ENCODE assay signal across 14 cellular contexts in genomic region chr2:230131366-230131765, GRCh38.
DNase-seq lines count a peak whose midpoint lies in the region; ATAC-seq and TF ChIP-seq lines count a peak whose summit lies in the region.
"Had no signal": no experiment of that assay in that cellular context is flagged by ENCODE, and none has a peak within 500 bp of the region (broad histone marks: within the 10 kb centered on the region; RNA-seq: fewer than 3 reads in every experiment).

No MANE protein-coding gene starts in this region.

- no peak for TF ChIP-seq EP300 in gastroesophageal sphincter (IDR thresholded peaks at IDR 0.05)
- no peak for TF ChIP-seq EP300 in suprapubic skin (IDR thresholded peaks at IDR 0.05)

- H3K9ac ChIP-seq in mucosa of rectum (ENCODE audit: low read depth in 1 of 2, low read length in 2 of 2) = no peak overlapping the region

- H3K27me3 ChIP-seq in gastroesophageal sphincter (no peaks in the 10 kb centered on the region), mucosa of rectum (ENCODE audit: control insufficient read depth in 2 of 2, insufficient read depth in 2 of 2, low read length in 2 of 2) (no peaks in the 10 kb centered on the region), suprapubic skin (no peaks in the 10 kb centered on the region)

- TF ChIP-seq CTCF in gastroesophageal sphincter (IDR thresholded peaks at IDR 0.05) (no peak), suprapubic skin (IDR thresholded peaks at IDR 0.05) (no peak), GM10248 (IDR thresholded peaks at IDR 0.05; ENCODE audit: control extremely low read depth, extremely low read depth, low read depth, missing control alignments) (no peak)

- H3K4me3 ChIP-seq in gastroesophageal sphincter = no peak overlapping the region
- no peak overlapping the region for H3K4me3 ChIP-seq in mucosa of rectum (ENCODE audit: low read length in 2 of 2)
- H3K4me3 ChIP-seq in suprapubic skin = no peak overlapping the region
- H3K4me3 ChIP-seq: prostate gland had no signal

- 49 to 52% methylated on average over 4 of the region's 4 CpGs for WGBS in gastroesophageal sphincter (ENCODE audit: low coverage in 1 of 2), 2 donors
- WGBS in suprapubic skin = 56% methylated on average over 4 of the region's 4 CpGs

- H3K9me3 ChIP-seq in gastroesophageal sphincter (peaks cover 0 to 6% (median 0%) of the 10 kb centered on the region in 3 donors), mucosa of rectum (ENCODE audit: control insufficient read depth in 2 of 2, low read length in 2 of 2) (peaks cover 0 to 3% of the 10 kb centered on the region in 2 donors), suprapubic skin (no peaks in the 10 kb centered on the region)
- H3K9me3 ChIP-seq: prostate gland had no signal

- no peaks in the 10 kb centered on the region for H3K36me3 ChIP-seq in gastroesophageal sphincter
- H3K36me3 ChIP-seq in mucosa of rectum (ENCODE audit: control insufficient read depth in 2 of 2, insufficient read depth in 2 of 2, low read length in 2 of 2) = no peaks in the 10 kb centered on the region
- H3K36me3 ChIP-seq in suprapubic skin = no peaks in the 10 kb centered on the region
- H3K36me3 ChIP-seq: prostate gland had no signal

- ATAC-seq in gastroesophageal sphincter = peak; percentile 21

- POLR2A ChIA-PET in GM10248 (lab: Yijun Ruan, JAX) = no interaction called here

- peaks cover 0 to 9% (median 0%) of the 10 kb centered on the region in 3 donors for H3K4me1 ChIP-seq in gastroesophageal sphincter
- H3K4me1 ChIP-seq in mucosa of rectum (ENCODE audit: control insufficient read depth in 2 of 2, insufficient read depth in 2 of 2, low read length in 2 of 2) = peaks cover 0 to 2% of the 10 kb centered on the region in 2 donors
- H3K4me1 ChIP-seq in suprapubic skin = peaks cover 16% of the 10 kb centered on the region
- H3K4me1 ChIP-seq: prostate gland had no signal

- CTCF ChIA-PET in GM10248 (lab: Yijun Ruan, JAX) = interaction anchor here (0.8 to 1.0 kb wide), 2 partner anchors 10 to 65 kb away, joined by 3 read pairs; no protein-coding TSS in a partner anchor

- H3K27ac ChIP-seq in angular gyrus (ENCODE audit: low read depth, low read length) (peak overlapping the region; percentile 22), gastroesophageal sphincter (peak overlapping the region; percentile 56 to 77 (median 67)), mucosa of rectum (ENCODE audit: low read depth in 2 of 2, low read length in 2 of 2) (peak overlapping the region; percentile 5 to 44), suprapubic skin (peak overlapping the region; percentile 53)

- TF ChIP-seq POLR2A in gastroesophageal sphincter (IDR thresholded peaks at IDR 0.05) = no peak
- no peak for TF ChIP-seq POLR2A in suprapubic skin (IDR thresholded peaks at IDR 0.05)

- DNase-seq in suprapubic skin (ENCODE audit: low spot score in 2 of 2) (no peak), GM10248 (ENCODE audit: extremely low spot score) (no peak), COR-L47 (lab: John Stamatoyannopoulos, UW) (no peak), NCI-H226 (no peak), NCI-H1694 treated with DMSO at 0.1 percent for 48 hours (lab: John Stamatoyannopoulos, UW) (no peak)
- DNase-seq: activated CD4-positive, alpha-beta T cell treated with anti-CD3 and anti-CD28 coated beads for 1 hour; activated gamma-delta T cell treated with Interleukin-2 at 50 U/mL for 16 hours; GF-D8; GOT3; NCI-H146 had no signal
